Comparison of ENCODE assay signal across 25 cellular contexts in the genomic region with DNA sequence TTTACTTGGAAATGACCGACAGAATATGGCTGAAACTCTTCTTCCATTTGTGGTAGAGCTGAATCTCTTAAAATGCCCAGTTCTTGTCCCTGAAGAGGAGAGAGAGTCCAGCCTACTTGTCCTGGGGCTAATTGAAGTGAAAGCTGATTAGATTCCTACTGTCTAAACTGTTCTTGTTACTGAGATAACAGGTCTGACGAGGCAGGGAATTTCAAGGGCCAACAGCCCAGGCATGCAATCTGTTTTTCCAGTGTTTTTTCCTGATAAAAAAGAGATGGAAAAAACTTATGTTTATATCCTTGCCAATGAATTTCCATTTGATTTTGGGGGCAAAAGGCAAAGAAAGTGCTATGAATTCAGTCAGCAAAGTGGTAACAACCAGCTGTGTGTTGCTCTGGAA.
"Had no signal": no experiment of that assay in that cellular context is flagged by ENCODE, and none has a peak within 500 bp of the region (broad histone marks: within the 10 kb centered on the region; RNA-seq: fewer than 3 reads in every experiment).

No MANE protein-coding gene starts in this region.

- H3K9me3 ChIP-seq: adrenal gland, breast epithelium had no signal

- ATAC-seq: activated CD8-positive, alpha-beta T cell treated with anti-CD3 and anti-CD28 coated beads, Interleukin-2, amount 10 ng/mL, durations not matched to agents 7 days and 5 days; Panc1; Right ventricle myocardium inferior had no signal

- H3K27ac ChIP-seq: breast epithelium, SK-N-MC had no signal

- H3K36me3 ChIP-seq: adrenal gland, breast epithelium had no signal

- H3K4me3 ChIP-seq: adrenal gland, breast epithelium, SK-N-MC had no signal

- DNase-seq: activated CD4-positive, alpha-beta T cell treated with anti-CD3 and anti-CD28 coated beads for 48 hours; activated CD4-positive, alpha-beta T cell treated with anti-CD3 and anti-CD28 coated beads, Interleukin-2, amount 50 U/mL, for 4 hours; activated CD4-positive, CD25-positive, alpha-beta regulatory T cell treated with anti-CD3 and anti-CD28 coated beads, Interleukin-2, amount 50 U/mL, for 72 hours; activated CD8-positive, alpha-beta memory T cell treated with anti-CD3 and anti-CD28 coated beads, Interleukin-2, amount 50 U/mL, for 48 hours; activated CD8-positive, alpha-beta T cell treated with anti-CD3 and anti-CD28 coated beads, Interleukin-2, amount 10 ng/mL, durations not matched to agents 7 days and 5 days; activated naive CD4-positive, alpha-beta T cell treated with anti-CD3 and anti-CD28 coated beads, Interleukin-2, amount 50 U/mL, for 16 hours; activated naive CD8-positive, alpha-beta T cell treated with anti-CD3 and anti-CD28 coated beads, Interleukin-2, amount 10 ng/mL, durations not matched to agents 7 days and 5 days; activated T-cell treated with anti-CD3 and anti-CD28 coated beads, Interleukin-2, amount 50 U/mL, for 1 hour; aorta; KBM-7; NCI-H1048; NCI-H146; NCI-H187 treated with DMSO at 0.1 percent for 48 hours; NCI-H2081 treated with DMSO at 0.1 percent for 48 hours; NCI-H446; NCI-H524; NK-92 treated with Interleukin-12 subunit alpha and Interleukin-12 subunit beta, amount 100 ng/mL, for 24 hours; OCI-M1; RPMI8226; SW 1271 had no signal

- H3K27me3 ChIP-seq: adrenal gland, breast epithelium had no signal

- H3K4me1 ChIP-seq: breast epithelium had no signal
